In the genomic region with DNA sequence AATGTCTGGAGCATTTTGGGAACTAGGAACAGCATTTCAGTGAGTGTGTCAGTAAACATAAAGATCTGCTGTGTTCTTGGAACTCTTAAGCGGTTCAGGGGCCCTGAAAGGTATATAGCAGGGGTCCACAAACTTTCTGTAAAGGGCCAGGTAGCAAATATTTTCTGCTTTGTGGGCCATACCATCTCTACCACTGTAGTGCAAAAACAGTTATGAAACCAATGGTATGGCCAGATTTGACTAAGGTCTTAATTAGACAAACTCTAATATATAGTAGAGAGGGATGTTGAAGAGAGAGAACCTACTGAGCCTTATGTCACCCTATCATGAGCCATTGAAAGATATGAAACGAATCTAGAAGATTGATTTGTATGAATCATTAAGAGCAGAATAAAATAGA, we compare ENCODE assay signal across 1 cellular context.
TF ChIP-seq lines count a peak whose summit lies in the region.

No MANE protein-coding gene starts in this region.

TF ChIP-seq in K562, 482 proteins besides CTCF, POLR2A, EP300 and RAD21:
- TF ChIP-seq, protein P1, sequence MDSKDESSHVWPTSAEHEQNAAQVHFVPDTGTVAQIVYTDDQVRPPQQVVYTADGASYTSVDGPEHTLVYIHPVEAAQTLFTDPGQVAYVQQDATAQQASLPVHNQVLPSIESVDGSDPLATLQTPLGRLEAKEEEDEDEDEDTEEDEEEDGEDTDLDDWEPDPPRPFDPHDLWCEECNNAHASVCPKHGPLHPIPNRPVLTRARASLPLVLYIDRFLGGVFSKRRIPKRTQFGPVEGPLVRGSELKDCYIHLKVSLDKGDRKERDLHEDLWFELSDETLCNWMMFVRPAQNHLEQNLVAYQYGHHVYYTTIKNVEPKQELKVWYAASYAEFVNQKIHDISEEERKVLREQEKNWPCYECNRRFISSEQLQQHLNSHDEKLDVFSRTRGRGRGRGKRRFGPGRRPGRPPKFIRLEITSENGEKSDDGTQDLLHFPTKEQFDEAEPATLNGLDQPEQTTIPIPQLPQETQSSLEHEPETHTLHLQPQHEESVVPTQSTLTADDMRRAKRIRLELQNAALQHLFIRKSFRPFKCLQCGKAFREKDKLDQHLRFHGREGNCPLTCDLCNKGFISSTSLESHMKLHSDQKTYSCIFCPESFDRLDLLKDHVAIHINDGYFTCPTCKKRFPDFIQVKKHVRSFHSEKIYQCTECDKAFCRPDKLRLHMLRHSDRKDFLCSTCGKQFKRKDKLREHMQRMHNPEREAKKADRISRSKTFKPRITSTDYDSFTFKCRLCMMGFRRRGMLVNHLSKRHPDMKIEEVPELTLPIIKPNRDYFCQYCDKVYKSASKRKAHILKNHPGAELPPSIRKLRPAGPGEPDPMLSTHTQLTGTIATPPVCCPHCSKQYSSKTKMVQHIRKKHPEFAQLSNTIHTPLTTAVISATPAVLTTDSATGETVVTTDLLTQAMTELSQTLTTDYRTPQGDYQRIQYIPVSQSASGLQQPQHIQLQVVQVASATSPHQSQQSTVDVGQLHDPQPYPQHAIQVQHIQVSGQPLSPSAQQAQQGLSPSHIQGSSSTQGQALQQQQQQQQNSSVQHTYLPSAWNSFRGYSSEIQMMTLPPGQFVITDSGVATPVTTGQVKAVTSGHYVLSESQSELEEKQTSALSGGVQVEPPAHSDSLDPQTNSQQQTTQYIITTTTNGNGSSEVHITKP (IDR thresholded peaks at IDR 0.05; ENCODE audit: partially characterized antibody): peak; percentile 59
- no peak for TF ChIP-seq HDAC6 (IDR thresholded peaks at IDR 0.05; ENCODE audit: low read depth, low read length)
TF ChIP-seq in K562: peak in this region for 1.
